In genomic region chr20:37763105-37763504, GRCh38 we compare ENCODE assay signal across 19 cellular contexts.
"Had no signal": no experiment of that assay in that cellular context is flagged by ENCODE, and none has a peak within 500 bp of the region (broad histone marks: within the 10 kb centered on the region; RNA-seq: fewer than 3 reads in every experiment).

No MANE protein-coding gene starts in this region.

- H3K9me3 Mint-ChIP-seq: dendritic cell treated with granulocyte-macrophage colony-stimulating factor and Interleukin-4, amounts not matched to agents 40 ng/mL and 50 ng/mL, for 4 days; effector memory CD8-positive, alpha-beta T cell; endodermal cell; mesothelial cell of epicardium; naive B cell had no signal

- H3K4me3 ChIP-seq: colonic mucosa, esophagus muscularis mucosa, gastroesophageal sphincter, heart left ventricle, left lung, lower lobe of right lung, mucosa of descending colon had no signal

- H3K36me3 ChIP-seq: colonic mucosa had no signal

- H3K4me1 ChIP-seq: colonic mucosa, left lung had no signal

- H3K27ac ChIP-seq: colonic mucosa, esophagus muscularis mucosa, foreskin keratinocyte, gastroesophageal sphincter, heart left ventricle, left lung, lower lobe of right lung had no signal

- H3K27me3 Mint-ChIP-seq: dendritic cell treated with granulocyte-macrophage colony-stimulating factor and Interleukin-4, amounts not matched to agents 40 ng/mL and 50 ng/mL, for 4 days; effector memory CD8-positive, alpha-beta T cell; naive B cell had no signal

- DNase-seq: colonic mucosa; cortex of kidney; effector CD8-positive, alpha-beta T cell; effector memory CD8-positive, alpha-beta T cell; endodermal cell; foreskin keratinocyte; heart left ventricle; hippocampal formation; left cardiac atrium; left lung; left ventricle myocardium superior; lower lobe of right lung; mesenchymal stem cell; mucosa of descending colon; naive B cell had no signal

- H3K27me3 ChIP-seq: colonic mucosa, esophagus muscularis mucosa, foreskin keratinocyte, gastroesophageal sphincter, heart left ventricle, left lung had no signal

- H3K9me3 ChIP-seq: colonic mucosa, esophagus muscularis mucosa, gastroesophageal sphincter, heart left ventricle, left lung, lower lobe of right lung, mucosa of descending colon had no signal

- H3K4me3 Mint-ChIP-seq: dendritic cell treated with granulocyte-macrophage colony-stimulating factor and Interleukin-4, amounts not matched to agents 40 ng/mL and 50 ng/mL, for 4 days; effector memory CD8-positive, alpha-beta T cell; endodermal cell; mesothelial cell of epicardium; naive B cell had no signal

- H3K27ac Mint-ChIP-seq: dendritic cell treated with granulocyte-macrophage colony-stimulating factor and Interleukin-4, amounts not matched to agents 40 ng/mL and 50 ng/mL, for 4 days; effector memory CD8-positive, alpha-beta T cell; endodermal cell; mesothelial cell of epicardium had no signal
